In the genomic region with DNA sequence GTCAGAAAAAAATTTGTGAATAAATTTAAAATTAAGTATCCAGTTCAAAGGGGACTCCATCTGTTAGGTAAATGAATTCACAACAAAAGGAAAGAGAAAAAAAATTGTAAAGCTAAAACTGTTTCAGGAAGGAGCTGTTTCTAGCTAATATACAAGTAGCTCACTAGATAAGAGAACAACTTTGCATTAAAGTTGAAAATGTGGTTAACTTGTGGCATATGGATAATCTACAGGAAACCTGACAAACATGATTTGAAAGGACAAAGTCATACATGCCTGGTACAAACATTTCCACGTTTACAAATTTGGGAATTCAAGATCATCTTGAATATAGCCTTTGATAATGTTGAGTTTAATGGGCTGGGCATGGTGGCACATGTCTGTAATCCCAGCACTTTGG, we compare ENCODE assay signal across 18 cellular contexts. TPM values are rescaled to one million over a fixed set of nuclear protein-coding genes. Genes with fewer than 3 reads are reported as not detected.
DNase-seq lines count a peak whose midpoint lies in the region; ATAC-seq, FAIRE-seq and TF ChIP-seq lines count a peak whose summit lies in the region.
"Had no signal": no experiment of that assay in that cellular context is flagged by ENCODE, and none has a peak within 500 bp of the region (broad histone marks: within the 10 kb centered on the region; RNA-seq: fewer than 3 reads in every experiment).

No MANE protein-coding gene starts in this region.

- CTCF ChIA-PET in CD4-positive, alpha-beta T cell (lab: Charles Lee), result interaction anchor here (1.0 to 4.8 kb wide), 4 partner anchors 16 to 207 kb away, joined by 3 to 32 read pairs (median 6); a partner anchor contains a TSS
- CTCF ChIA-PET in activated CD8-positive, alpha-beta T cell treated with anti-CD3 and anti-CD28 coated beads for 36 hours (lab: Charles Lee), result interaction anchor here (0.9 to 3.1 kb wide), 8 partner anchors 8 to 253 kb away, joined by 3 to 20 read pairs (median 3); a partner anchor contains a TSS

- intact Hi-C loops in CD4-positive, alpha-beta T cell (cut with DNase I, micrococcal nuclease), result loop anchor here (5.0 to 10.0 kb wide), 3 partner anchors 109 to 206 kb away; no protein-coding TSS in a partner anchor
- intact Hi-C loops in activated CD8-positive, alpha-beta T cell treated with anti-CD3 and anti-CD28 coated beads for 36 hours (cut with micrococcal nuclease), result no loop called here

- no peaks in the 10 kb centered on the region for H3K9me3 Mint-ChIP-seq in CD4-positive, alpha-beta T cell
- H3K9me3 Mint-ChIP-seq in activated CD8-positive, alpha-beta T cell treated with anti-CD3 and anti-CD28 coated beads for 36 hours, result no peaks in the 10 kb centered on the region
- H3K9me3 Mint-ChIP-seq in naive B cell (peaks cover 0 to 1% (median 0%) of the 10 kb centered on the region in 7 donors), type B pancreatic cell (no peaks in the 10 kb centered on the region)
- H3K9me3 Mint-ChIP-seq: memory B cell had no signal

- peaks cover 64% of the 10 kb centered on the region for H3K4me1 Mint-ChIP-seq in CD4-positive, alpha-beta T cell (ENCODE audit: low read depth)
- H3K4me1 Mint-ChIP-seq in activated CD8-positive, alpha-beta T cell treated with anti-CD3 and anti-CD28 coated beads for 36 hours (ENCODE audit: low read depth), result peaks cover 49% of the 10 kb centered on the region
- H3K4me1 Mint-ChIP-seq in naive B cell (peaks cover 45 to 83% (median 62%) of the 10 kb centered on the region in 3 donors), type B pancreatic cell (ENCODE audit: unreplicated experiment) (peaks cover 15% of the 10 kb centered on the region)

- DNase-seq in CD4-positive, alpha-beta T cell, result no peak
- peak; percentile 79 for DNase-seq in Jurkat, Clone E6-1 (ENCODE audit: low read depth, low spot score)
- DNase-seq in activated CD8-positive, alpha-beta T cell treated with anti-CD3 and anti-CD28 coated beads for 36 hours, result no peak
- no peak for DNase-seq in naive B cell
- DNase-seq in epidermal melanocyte (ENCODE audit: insufficient read length, low spot score), result no peak
- DNase-seq in GM12892 (ENCODE audit: insufficient read length), result no peak
- DNase-seq in type B pancreatic cell (ENCODE audit: extremely low spot score, unreplicated experiment), result no peak
- DNase-seq: colonic mucosa; glutamatergic neuron; islet precursor cell; NCI-H1436 treated with DMSO at 0.1 percent for 48 hours; sigmoid colon; stimulated activated CD4-positive, alpha-beta T cell treated with anti-CD3 and anti-CD28 coated beads, Interleukin-2, amount 100 ng/mL, for 48 hours; tibial artery had no signal

- H3K4me3 Mint-ChIP-seq in CD4-positive, alpha-beta T cell, result peak overlapping the region; percentile 42
- no peak overlapping the region for H3K4me3 Mint-ChIP-seq in activated CD8-positive, alpha-beta T cell treated with anti-CD3 and anti-CD28 coated beads for 36 hours
- H3K4me3 Mint-ChIP-seq in naive B cell (peak overlapping the region in 3 of 8 donors; percentile 16 to 29 (median 25)), type B pancreatic cell (no peak overlapping the region)
- H3K4me3 Mint-ChIP-seq: memory B cell had no signal

- POLR2A ChIA-PET in CD4-positive, alpha-beta T cell (lab: Charles Lee), result interaction anchor here (0.8 to 3.7 kb wide), 4 partner anchors 9 to 44 kb away, joined by 3 to 26 read pairs (median 8); a partner anchor contains a TSS
- POLR2A ChIA-PET in activated CD8-positive, alpha-beta T cell treated with anti-CD3 and anti-CD28 coated beads for 36 hours (lab: Charles Lee), result interaction anchor here (0.9 to 2.0 kb wide), 4 partner anchors 9 to 163 kb away, joined by 3 to 7 read pairs (median 5); a partner anchor contains a TSS

- TF ChIP-seq POLR2A in GM12892 (IDR thresholded peaks at IDR 0.05; ENCODE audit: low read depth, low read length), result no peak

- H3K27ac Mint-ChIP-seq in CD4-positive, alpha-beta T cell, result peak overlapping the region; percentile 81
- H3K27ac Mint-ChIP-seq in activated CD8-positive, alpha-beta T cell treated with anti-CD3 and anti-CD28 coated beads for 36 hours, result peak overlapping the region; percentile 77
- H3K27ac Mint-ChIP-seq in naive B cell, result peak overlapping the region; percentile 28 to 87 (median 46)
- no peak overlapping the region for H3K27ac Mint-ChIP-seq in type B pancreatic cell

- H3K27me3 ChIP-seq in CD4-positive, alpha-beta T cell (ENCODE audit: control insufficient read depth, insufficient read depth, low read length), result no peaks in the 10 kb centered on the region
- H3K27me3 ChIP-seq: ascending aorta, colonic mucosa, sigmoid colon, tibial artery had no signal

- no peak for TF ChIP-seq CTCF in CD4-positive, alpha-beta T cell (IDR thresholded peaks at IDR 0.05)
- TF ChIP-seq CTCF in activated CD8-positive, alpha-beta T cell treated with anti-CD3 and anti-CD28 coated beads for 36 hours (IDR thresholded peaks at IDR 0.05), result no peak
- no peak for TF ChIP-seq CTCF in type B pancreatic cell (conservative IDR thresholded peaks at IDR 0.05)

- no peak for FAIRE-seq in GM12892 (lab: Jason Lieb, UNC)

- ATAC-seq in CD4-positive, alpha-beta T cell (ENCODE audit: poor library complexity), result no peak
- ATAC-seq in activated CD8-positive, alpha-beta T cell treated with anti-CD3 and anti-CD28 coated beads for 36 hours, result peak; percentile 14
- ATAC-seq in naive B cell (ENCODE audit: low read depth in 2 of 2) (no peak), GM19351 (IDR thresholded peaks at IDR 0.05; ENCODE audit: unreplicated experiment) (no peak)

- H3K9me3 ChIP-seq in CD4-positive, alpha-beta T cell (ENCODE audit: control insufficient read depth, low read length), result no peaks in the 10 kb centered on the region
- H3K9me3 ChIP-seq: ascending aorta, colonic mucosa, sigmoid colon, tibial artery had no signal

- no peak overlapping the region for H3K4me3 ChIP-seq in Jurkat, Clone E6-1 (ENCODE audit: low read length)
- H3K4me3 ChIP-seq: ascending aorta, colonic mucosa, GM23248, sigmoid colon, tibial artery had no signal

- peak overlapping the region; percentile 21 for H3K27ac ChIP-seq in CD4-positive, alpha-beta T cell (ENCODE audit: low read depth, low read length)
- H3K27ac ChIP-seq: ascending aorta, colonic mucosa, sigmoid colon, tibial artery had no signal

- H3K27me3 Mint-ChIP-seq in CD4-positive, alpha-beta T cell, result no peaks in the 10 kb centered on the region
- no peaks in the 10 kb centered on the region for H3K27me3 Mint-ChIP-seq in activated CD8-positive, alpha-beta T cell treated with anti-CD3 and anti-CD28 coated beads for 36 hours
- H3K27me3 Mint-ChIP-seq in naive B cell (no peaks in the 10 kb centered on the region), type B pancreatic cell (no peaks in the 10 kb centered on the region)
- H3K27me3 Mint-ChIP-seq: memory B cell had no signal

- no peaks in the 10 kb centered on the region for H3K36me3 Mint-ChIP-seq in CD4-positive, alpha-beta T cell (ENCODE audit: low read depth)
- H3K36me3 Mint-ChIP-seq in activated CD8-positive, alpha-beta T cell treated with anti-CD3 and anti-CD28 coated beads for 36 hours (ENCODE audit: low read depth), result peaks cover 14% of the 10 kb centered on the region
- H3K36me3 Mint-ChIP-seq in naive B cell (peaks cover 0 to 11% of the 10 kb centered on the region in 2 donors), type B pancreatic cell (peaks cover 1% of the 10 kb centered on the region)

RNA-seq across cellular contexts. Expression of a gene that starts 8.9 kb away (rescaled TPM):
- total RNA-seq in CD4-positive, alpha-beta T cell, result 10 to 100 TPM; 31.5 to 33.3 TPM
- polyA plus RNA-seq in Jurkat, Clone E6-1 (2012; ENCODE audit: insufficient read depth, insufficient read length), result 20.4 TPM
- 10 to 100 TPM; 34.2 to 37.7 TPM for total RNA-seq in activated CD8-positive, alpha-beta T cell treated with anti-CD3 and anti-CD28 coated beads for 36 hours
- polyA plus RNA-seq in naive B cell (ENCODE audit: low read depth in 6 of 6), result 100 to 1,000 TPM; 131 to 206 (median 147) TPM
- 55.8 TPM for polyA plus RNA-seq in GM12892 (2012; ENCODE audit: missing spikeins)
- 25.4 and 30.9 TPM in 2 replicates for total RNA-seq in type B pancreatic cell (ENCODE audit: low replicate concordance)

RNA-seq across cellular contexts. Expression of a gene that starts 55.5 kb away (rescaled TPM):
- total RNA-seq in CD4-positive, alpha-beta T cell, result 10 to 100 TPM; 17.6 to 20.3 TPM
- 30.7 TPM for polyA plus RNA-seq in Jurkat, Clone E6-1 (2012; ENCODE audit: insufficient read depth, insufficient read length)
- total RNA-seq in activated CD8-positive, alpha-beta T cell treated with anti-CD3 and anti-CD28 coated beads for 36 hours, result 10 to 100 TPM; 14.2 to 15.4 TPM
- 100 to 1,000 TPM in 1 of 6 donors, 10 to 100 TPM in 5; 69.2 to 117 (median 82.4) TPM for polyA plus RNA-seq in naive B cell (ENCODE audit: low read depth in 6 of 6)
- polyA plus RNA-seq in GM12892 (2012; ENCODE audit: missing spikeins), result 16.6 TPM
- total RNA-seq in type B pancreatic cell (ENCODE audit: low replicate concordance), result 17.4 and 21.2 TPM in 2 replicates
